ENCODE assay signal across 20 cellular contexts in genomic region chr4:1169171-1169671, GRCh38. TPM values are rescaled to one million over a fixed set of nuclear protein-coding genes. Genes with fewer than 3 reads are reported as not detected.
DNase-seq lines count a peak whose midpoint lies in the region; ATAC-seq, FAIRE-seq and TF ChIP-seq lines count a peak whose summit lies in the region.
"Had no signal": no experiment of that assay in that cellular context is flagged by ENCODE, and none has a peak within 500 bp of the region (broad histone marks: within the 10 kb centered on the region; RNA-seq: fewer than 3 reads in every experiment).

No MANE protein-coding gene starts in this region.

- H3K18ac ChIP-seq in H1 (ENCODE audit: extremely low read depth, low read length), result no peak overlapping the region
- H3K18ac ChIP-seq in neuronal stem cell (ENCODE audit: low read length), result peak overlapping the region; percentile 48

- no peak overlapping the region for H3K56ac ChIP-seq in H1 (replicated peaks; ENCODE audit: insufficient read length, low read depth, low read length)

- H3K9me3 Mint-ChIP-seq in activated CD8-positive, alpha-beta memory T cell treated with anti-CD3 and anti-CD28 coated beads, Interleukin-2, amount 10 ng/mL, durations not matched to agents 7 days and 5 days (ENCODE audit: low read depth), result no peaks in the 10 kb centered on the region

- H3K9me3 ChIP-seq in H1 (ENCODE audit: insufficient read depth in 2 of 2, low read depth in 1 of 2, low read length in 1 of 2) (peaks cover 0 to 7% of the 10 kb centered on the region in 2 experiments; a peak in 1 of 4 replicates), neuronal stem cell (replicated peaks in 1 of 2; ENCODE audit: control insufficient read depth in 2 of 2, insufficient read depth in 1 of 2, low read depth in 1 of 2, low read length in 2 of 2) (peaks cover 5 to 14% of the 10 kb centered on the region in 2 donors)
- H3K9me3 ChIP-seq: sigmoid colon, SJCRH30 had no signal

- peaks cover 7 to 22% of the 10 kb centered on the region in 2 experiments for H4K20me1 ChIP-seq in H1 (replicated peaks in 1 of 2; ENCODE audit: control insufficient read depth in 1 of 2, insufficient read depth in 2 of 2, low read length in 2 of 2)

- H3K4me3 Mint-ChIP-seq in activated CD8-positive, alpha-beta memory T cell treated with anti-CD3 and anti-CD28 coated beads, Interleukin-2, amount 10 ng/mL, durations not matched to agents 7 days and 5 days, result no peak overlapping the region

- no peak for TF ChIP-seq CTCF in LNCaP clone FGC (IDR thresholded peaks at IDR 0.05; ENCODE audit: control insufficient read depth, extremely low read depth, insufficient read depth)
- no peak for TF ChIP-seq CTCF in H1 (IDR thresholded peaks at IDR 0.05; ENCODE audit: control extremely low read depth in 1 of 3, insufficient read depth in 1 of 3, low read depth in 1 of 3, low read length in 3 of 3)

- H3K27ac ChIP-seq in H1 (ENCODE audit: low read depth, low read length) (no peak overlapping the region), neuronal stem cell (replicated peaks; ENCODE audit: low read length) (no peak overlapping the region)
- H3K27ac ChIP-seq: SJCRH30 had no signal

- H2AFZ ChIP-seq in H1 (ENCODE audit: low read length) (no peak overlapping the region), neuronal stem cell (ENCODE audit: low read length) (no peak overlapping the region)

- DNase-seq in activated CD8-positive, alpha-beta memory T cell treated with anti-CD3 and anti-CD28 coated beads, Interleukin-2, amount 10 ng/mL, durations not matched to agents 7 days and 5 days, result no peak
- DNase-seq in activated CD8-positive, alpha-beta memory T cell treated with anti-CD3 and anti-CD28 coated beads, Interleukin-2, amount 50 U/mL, for 4 hours, result no peak
- DNase-seq in LNCaP clone FGC (ENCODE audit: low read depth), result no peak
- no peak for DNase-seq in H1 (ENCODE audit: low read depth in 1 of 2, low spot score in 2 of 2)
- DNase-seq in neuronal stem cell (ENCODE audit: low spot score), result no peak
- DNase-seq in globus pallidus (ENCODE audit: low spot score), result no peak
- DNase-seq: activated CD4-positive, alpha-beta T cell treated with anti-CD3 and anti-CD28 coated beads, Interleukin-2, amount 50 U/mL, for 48 hours; activated gamma-delta T cell; head of caudate nucleus; mesendoderm; MM.1S; NCI-H187 treated with DMSO at 0.1 percent for 48 hours; NCI-H446 treated with DMSO at 0.1 percent for 48 hours; nucleus accumbens; stimulated activated CD4-positive, alpha-beta T cell treated with anti-CD3 and anti-CD28 coated beads, Interleukin-1b, Interleukin-23, amount 100 ng/mL, for 48 hours had no signal

- H4K8ac ChIP-seq in H1 (ENCODE audit: extremely low read depth, insufficient read depth, low read length) (peak overlapping the region; percentile 47; the same call in 1 of the 2 replicates), neuronal stem cell (ENCODE audit: low read depth, low read length) (no peak overlapping the region)

- no peak for FAIRE-seq in H1 (lab: Jason Lieb, UNC)

- peaks cover 24% of the 10 kb centered on the region for H3K27me3 Mint-ChIP-seq in activated CD8-positive, alpha-beta memory T cell treated with anti-CD3 and anti-CD28 coated beads, Interleukin-2, amount 10 ng/mL, durations not matched to agents 7 days and 5 days

- H3K36me3 ChIP-seq in H1 (ENCODE audit: control insufficient read depth in 2 of 4, insufficient read depth in 4 of 4, low read length in 3 of 4) (peaks cover 0 to 6% (median 0%) of the 10 kb centered on the region in 4 experiments; a peak in 1 of 8 replicates), neuronal stem cell (replicated peaks in 1 of 2; ENCODE audit: control insufficient read depth in 2 of 2, insufficient read depth in 2 of 2, low read length in 2 of 2) (no peaks in the 10 kb centered on the region)
- H3K36me3 ChIP-seq: sigmoid colon, SJCRH30 had no signal

- no peak for ATAC-seq in activated CD8-positive, alpha-beta memory T cell treated with anti-CD3 and anti-CD28 coated beads, Interleukin-2, amount 10 ng/mL, durations not matched to agents 7 days and 5 days
- no peak for ATAC-seq in HG02938 (IDR thresholded peaks at IDR 0.05; ENCODE audit: unreplicated experiment)
- ATAC-seq in GM19455 (IDR thresholded peaks at IDR 0.05; ENCODE audit: unreplicated experiment), result no peak
- ATAC-seq: HCT116 had no signal

- no peak overlapping the region for H2BK20ac ChIP-seq in H1 (ENCODE audit: low read length)

- no peak for TF ChIP-seq POLR2A in H1 (IDR thresholded peaks at IDR 0.05; ENCODE audit: control extremely low read depth in 1 of 2, low read depth in 2 of 2, low read length in 2 of 2)

- H3K23me2 ChIP-seq in H1 (ENCODE audit: low read depth, low read length), result peaks cover 11% of the 10 kb centered on the region; the same call in 1 of the 2 replicates

- TF ChIP-seq EP300 in H1 (IDR thresholded peaks at IDR 0.05; ENCODE audit: borderline replicate concordance in 1 of 2, low read depth in 2 of 2, low read length in 2 of 2), result no peak

- H3K4me2 ChIP-seq in H1 (ENCODE audit: insufficient read depth in 1 of 2, low read depth in 2 of 2, low read length in 2 of 2), result no peak overlapping the region
- H3K4me2 ChIP-seq in neuronal stem cell (ENCODE audit: insufficient read depth, low read length, poor library complexity, severe bottlenecking), result no peak overlapping the region

- POLR2A ChIA-PET in H1 (lab: Charles Lee; ENCODE audit: partially characterized antibody), result no interaction called here

- peaks cover 47 to 65% (median 63%) of the 10 kb centered on the region in 4 experiments for H3K27me3 ChIP-seq in H1 (replicated peaks in 1 of 4; ENCODE audit: control insufficient read depth in 3 of 4, extremely low read depth in 1 of 4, insufficient read depth in 3 of 4, low read length in 3 of 4)
- peaks cover 25 to 75% (median 57%) of the 10 kb centered on the region in 3 experiments for H3K27me3 ChIP-seq in neuronal stem cell (ENCODE audit: control insufficient read depth in 3 of 3, insufficient read depth in 3 of 3, low read depth in 1 of 3, low read length in 3 of 3)
- H3K27me3 ChIP-seq: SJCRH30 had no signal

- H3K79me1 ChIP-seq in H1 (ENCODE audit: low read depth, low read length) (no peaks in the 10 kb centered on the region), neuronal stem cell (ENCODE audit: low read depth, low read length) (peaks cover 5% of the 10 kb centered on the region)

- H3K23ac ChIP-seq in H1 (ENCODE audit: insufficient read length), result no peak overlapping the region
- H3K23ac ChIP-seq in neuronal stem cell (ENCODE audit: low read depth, low read length, poor library complexity), result peak overlapping the region; percentile 89

- 93% methylated on average over 17 of the region's 17 CpGs; no CpG with 5 or more reads in 1 of the 2 experiments for WGBS in H1 (ENCODE audit: extremely low coverage in 1 of 2, insufficient coverage in 1 of 2, insufficient read length in 1 of 2, insufficient replicate concordance in 2 of 2, low coverage in 1 of 2, low lambda C conversion rate in 2 of 2, missing lambda C conversion rate in 1 of 2), 2 experiments
- WGBS in neuronal stem cell (ENCODE audit: extremely low coverage in 2 of 2, insufficient read length in 2 of 2, insufficient replicate concordance in 1 of 2), 2 donors, result no CpG with 5 or more reads among the region's 17 CpGs

- H4K91ac ChIP-seq in H1 (replicated peaks; ENCODE audit: insufficient read length, low read length) (no peak overlapping the region), neuronal stem cell (ENCODE audit: low read depth, low read length, poor library complexity) (no peak overlapping the region)

- no peaks in the 10 kb centered on the region for H3K79me2 ChIP-seq in H1 (ENCODE audit: control insufficient read depth in 1 of 2, insufficient read depth in 2 of 2, low read length in 2 of 2)

- H3K36me3 Mint-ChIP-seq in activated CD8-positive, alpha-beta memory T cell treated with anti-CD3 and anti-CD28 coated beads, Interleukin-2, amount 10 ng/mL, durations not matched to agents 7 days and 5 days, result peaks cover 2% of the 10 kb centered on the region

- H3K27ac Mint-ChIP-seq in activated CD8-positive, alpha-beta memory T cell treated with anti-CD3 and anti-CD28 coated beads, Interleukin-2, amount 10 ng/mL, durations not matched to agents 7 days and 5 days, result peak overlapping the region; percentile 14

- H2BK120ac ChIP-seq in H1 (replicated peaks; ENCODE audit: low read depth, low read length) (no peak overlapping the region), neuronal stem cell (ENCODE audit: low read depth, low read length) (no peak overlapping the region)

- H4K5ac ChIP-seq in H1 (ENCODE audit: insufficient read length, low read depth, low read length), result no peak overlapping the region

- H3K14ac ChIP-seq in H1 (ENCODE audit: insufficient read length) (no peak overlapping the region), neuronal stem cell (ENCODE audit: low read length) (peak overlapping the region; percentile 38)

- H3K4me1 ChIP-seq in H1 (replicated peaks in 1 of 4; ENCODE audit: control insufficient read depth in 3 of 4, insufficient read depth in 4 of 4, low read length in 3 of 4) (peaks cover 0 to 16% (median 6%) of the 10 kb centered on the region in 4 experiments; a peak in 5 of 7 replicates), neuronal stem cell (ENCODE audit: control insufficient read depth in 2 of 2, insufficient read depth in 1 of 2, low read depth in 1 of 2, low read length in 2 of 2) (peaks cover 0 to 7% of the 10 kb centered on the region in 2 donors)

- CTCF ChIA-PET in activated CD8-positive, alpha-beta memory T cell treated with anti-CD3 and anti-CD28 coated beads, Interleukin-2, amount 10 ng/mL, durations not matched to agents 7 days and 5 days (lab: Charles Lee), result interaction anchor here (1.5 to 4.8 kb wide), 6 partner anchors 12 to 178 kb away, joined by 3 to 60 read pairs (median 10); partner anchors contain the start of gene UVSSA
- CTCF ChIA-PET in H1 (lab: Charles Lee; ENCODE audit: partially characterized antibody), result interaction anchor here (0.7 to 1.4 kb wide), 3 partner anchors 23 to 184 kb away, joined by 3 to 4 read pairs (median 3); no protein-coding TSS in a partner anchor

- H2BK12ac ChIP-seq in H1 (ENCODE audit: low read depth, low read length) (no peak overlapping the region), neuronal stem cell (ENCODE audit: low read length) (peak overlapping the region; percentile 75)

- H2BK5ac ChIP-seq in H1 (ENCODE audit: low read depth, low read length) (no peak overlapping the region), neuronal stem cell (ENCODE audit: low read length) (peak overlapping the region; percentile 53)

- H2AK5ac ChIP-seq in H1 (ENCODE audit: low read depth, low read length) (no peak overlapping the region), neuronal stem cell (ENCODE audit: low read depth, low read length) (peak overlapping the region; percentile 95)

- H3K4ac ChIP-seq in H1 (replicated peaks; ENCODE audit: insufficient read length, low read depth, low read length) (no peak overlapping the region), neuronal stem cell (ENCODE audit: low read length) (no peak overlapping the region)

- H3K9ac ChIP-seq in H1 (replicated peaks in 1 of 4; ENCODE audit: extremely low read depth in 1 of 4, low read depth in 3 of 4, low read length in 3 of 4) (no peak overlapping the region), neuronal stem cell (ENCODE audit: low read depth, low read length, poor library complexity) (peak overlapping the region; percentile 84)

- TF ChIP-seq RAD21 in H1 (IDR thresholded peaks at IDR 0.05 in 1 of 2, conservative IDR thresholded peaks at IDR 0.05 in 1 of 2; ENCODE audit: low read depth in 2 of 2, low read length in 2 of 2), result no peak

- H3K4me3 ChIP-seq in LNCaP clone FGC (ENCODE audit: low read depth, low read length), result peak overlapping the region; percentile 57
- H3K4me3 ChIP-seq in H1 (ENCODE audit: extremely low read depth in 1 of 4, insufficient read depth in 2 of 4, low read depth in 3 of 4, low read length in 4 of 4), result no peak overlapping the region
- peak overlapping the region in 1 of 2 donors; percentile 17 for H3K4me3 ChIP-seq in neuronal stem cell (ENCODE audit: low read length in 2 of 2)
- H3K4me3 ChIP-seq: sigmoid colon, SJCRH30 had no signal

- H2BK15ac ChIP-seq in H1 (ENCODE audit: low read length) (no peak overlapping the region), neuronal stem cell (ENCODE audit: low read length) (peak overlapping the region; percentile 83)

- peaks cover 16% of the 10 kb centered on the region for H3K4me1 Mint-ChIP-seq in activated CD8-positive, alpha-beta memory T cell treated with anti-CD3 and anti-CD28 coated beads, Interleukin-2, amount 10 ng/mL, durations not matched to agents 7 days and 5 days

RNA-seq across cellular contexts. Expression of gene SPON2, which starts 3.2 kb away (rescaled TPM):
- 10 to 100 TPM; 11.7 to 28.0 TPM for total RNA-seq in activated CD8-positive, alpha-beta memory T cell treated with anti-CD3 and anti-CD28 coated beads, Interleukin-2, amount 10 ng/mL, durations not matched to agents 7 days and 5 days
- 2.8 and 3.2 TPM in 2 replicates for total RNA-seq in H1 (2021; fragmentation: NEBNext Ultra II Directional; extraction: Animal tissue kit (Norgen Biotek cat#: 25700))
- 2.8 and 5.2 TPM in 2 replicates for polyA plus RNA-seq in H1 (2011; rRNA removed)
- 3.7 TPM for polyA plus RNA-seq in H1 (2011; cell fraction: cytosol; rRNA removed)
- 16.5 TPM for polyA plus RNA-seq in H1 (2011; cell fraction: nucleus; rRNA removed)
- 1.8 to 3.9 TPM (median 3.1 TPM) in 4 replicates for polyA plus RNA-seq in H1 (2012, experiment 1 of 2)
- 2.1 TPM for polyA plus RNA-seq in H1 (2012, experiment 2 of 2)
- 4.0 TPM for polyA plus RNA-seq in H1 (2013, experiment 1 of 2)
- 3.3 TPM for polyA plus RNA-seq in H1 (2013, experiment 2 of 2)
- polyA minus RNA-seq in H1 (2011; rRNA and poly(A)+ RNA removed), result 0.15 and 0.79 TPM in 2 replicates
- 4.3 TPM for polyA minus RNA-seq in H1 (2011; cell fraction: cytosol; rRNA and poly(A)+ RNA removed)
- polyA minus RNA-seq in H1 (2011; cell fraction: nucleus; rRNA and poly(A)+ RNA removed), result 5.1 TPM
- polyA plus RNA-seq in neuronal stem cell (2013, experiment 1 of 2), result 5.9 TPM
- 5.8 TPM for polyA plus RNA-seq in neuronal stem cell (2013, experiment 2 of 2)

RNA-seq across cellular contexts. Expression of gene RNF212, which starts 55.9 kb away (rescaled TPM):
- 1 to 10 TPM; 1.2 to 3.2 TPM for total RNA-seq in activated CD8-positive, alpha-beta memory T cell treated with anti-CD3 and anti-CD28 coated beads, Interleukin-2, amount 10 ng/mL, durations not matched to agents 7 days and 5 days
- 3.4 and 3.9 TPM in 2 replicates for total RNA-seq in H1 (2021; fragmentation: NEBNext Ultra II Directional; extraction: Animal tissue kit (Norgen Biotek cat#: 25700))
- polyA plus RNA-seq in H1 (2011; rRNA removed), result 3.7 and 5.4 TPM in 2 replicates
- polyA plus RNA-seq in H1 (2011; cell fraction: cytosol; rRNA removed), result 4.5 TPM
- 8.3 TPM for polyA plus RNA-seq in H1 (2011; cell fraction: nucleus; rRNA removed)
- 4.8 to 8.3 TPM (median 7.1 TPM) in 4 replicates for polyA plus RNA-seq in H1 (2012, experiment 1 of 2)
- polyA plus RNA-seq in H1 (2012, experiment 2 of 2), result 3.2 TPM
- 5.7 TPM for polyA plus RNA-seq in H1 (2013, experiment 1 of 2)
- 6.7 TPM for polyA plus RNA-seq in H1 (2013, experiment 2 of 2)
- polyA minus RNA-seq in H1 (2011; rRNA and poly(A)+ RNA removed), result 0.82 and 4.0 TPM in 2 replicates
- 4.0 TPM for polyA minus RNA-seq in H1 (2011; cell fraction: cytosol; rRNA and poly(A)+ RNA removed)
- 4.8 TPM for polyA minus RNA-seq in H1 (2011; cell fraction: nucleus; rRNA and poly(A)+ RNA removed)
- 5.1 TPM for polyA plus RNA-seq in neuronal stem cell (2013, experiment 1 of 2)
- polyA plus RNA-seq in neuronal stem cell (2013, experiment 2 of 2), result 5.5 TPM
- total RNA-seq: SJCRH30 had no signal
